Comparison of ENCODE assay signal across 15 cellular contexts in the genomic region with DNA sequence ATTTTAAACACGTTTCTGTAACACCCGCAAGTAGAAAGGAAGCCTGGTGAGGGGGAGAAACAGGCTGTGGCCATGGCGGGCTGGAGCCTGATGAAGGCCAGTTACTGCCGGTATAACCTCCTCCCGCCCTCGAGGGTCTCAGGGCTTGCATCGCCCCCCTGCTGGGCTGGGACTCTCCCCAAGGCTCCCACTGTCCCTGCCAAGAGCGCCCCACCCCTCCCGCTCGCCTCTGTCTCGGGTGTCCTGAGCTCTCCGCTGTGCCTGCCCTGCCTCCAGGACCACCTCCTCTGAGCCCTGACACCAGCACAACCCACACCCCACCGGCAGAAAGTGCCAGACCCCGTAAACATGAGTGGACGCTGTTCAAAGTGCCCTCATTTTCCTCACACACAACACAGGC. TPM values are rescaled to one million over a fixed set of nuclear protein-coding genes. Genes with fewer than 3 reads are reported as not detected.
A peak's percentile ranks its signal among the peaks of the same experiment; 100 is the strongest.
DNase-seq lines count a peak whose midpoint lies in the region; ATAC-seq and TF ChIP-seq lines count a peak whose summit lies in the region.
"Had no signal": no experiment of that assay in that cellular context is flagged by ENCODE, and none has a peak within 500 bp of the region (broad histone marks: within the 10 kb centered on the region; RNA-seq: fewer than 3 reads in every experiment).

No MANE protein-coding gene starts in this region.

- H3K4me1 ChIP-seq in CD8-positive, alpha-beta T cell (ENCODE audit: insufficient read depth, low read length), result peaks cover 24% of the 10 kb centered on the region
- no peaks in the 10 kb centered on the region for H3K4me1 ChIP-seq in endodermal cell (ENCODE audit: control insufficient read depth, insufficient read depth, low read length)
- H3K4me1 ChIP-seq in gastrocnemius medialis, result peaks cover 36 to 44% of the 10 kb centered on the region in 2 donors
- no peaks in the 10 kb centered on the region for H3K4me1 ChIP-seq in HAP-1
- peaks cover 22% of the 10 kb centered on the region for H3K4me1 ChIP-seq in prostate gland (replicated peaks)
- H3K4me1 ChIP-seq: A549 had no signal

- TF ChIP-seq POLR2A in gastrocnemius medialis (IDR thresholded peaks at IDR 0.05) (no peak), prostate gland (IDR thresholded peaks at IDR 0.05) (no peak)

- no peaks in the 10 kb centered on the region for H3K36me3 Mint-ChIP-seq in activated naive CD4-positive, alpha-beta T cell treated with anti-CD3 and anti-CD28 coated beads, Interleukin-2, amount 50 U/mL, for 24 hours
- H3K36me3 Mint-ChIP-seq in activated naive CD4-positive, alpha-beta T cell treated with anti-CD3 and anti-CD28 coated beads, Interleukin-2, amount 10 ng/mL, durations not matched to agents 7 days and 5 days, result peaks cover 62% of the 10 kb centered on the region
- peaks cover 79% of the 10 kb centered on the region for H3K36me3 Mint-ChIP-seq in CD8-positive, alpha-beta T cell
- peaks cover 24% of the 10 kb centered on the region for H3K36me3 Mint-ChIP-seq in endodermal cell (ENCODE audit: low read depth)

- no peak for ATAC-seq in CD8-positive, alpha-beta T cell
- no peak for ATAC-seq in gastrocnemius medialis
- ATAC-seq: A549 had no signal

- no peaks in the 10 kb centered on the region for H3K9me3 ChIP-seq in CD8-positive, alpha-beta T cell (ENCODE audit: low read length)
- no peaks in the 10 kb centered on the region for H3K9me3 ChIP-seq in endodermal cell (ENCODE audit: control insufficient read depth, low read length)
- H3K9me3 ChIP-seq in gastrocnemius medialis, result no peaks in the 10 kb centered on the region
- H3K9me3 ChIP-seq in HAP-1, result no peaks in the 10 kb centered on the region
- no peaks in the 10 kb centered on the region for H3K9me3 ChIP-seq in prostate gland
- H3K9me3 ChIP-seq: A549 had no signal

- DNase-seq in activated naive CD4-positive, alpha-beta T cell treated with anti-CD3 and anti-CD28 coated beads, Interleukin-2, amount 10 ng/mL, durations not matched to agents 7 days and 5 days, result no peak
- no peak for DNase-seq in CD8-positive, alpha-beta T cell
- DNase-seq in endodermal cell, result no peak
- DNase-seq in gastrocnemius medialis, result no peak
- DNase-seq in HAP-1 (ENCODE audit: low spot score in 2 of 2), result no peak
- no peak for DNase-seq in prostate gland (ENCODE audit: low spot score)
- DNase-seq: AML-193; CD4-positive, CD25-positive, alpha-beta regulatory T cell; NCI-H1417 treated with DMSO at 0.1 percent for 48 hours; NCI-H2029; NCI-H2171 treated with DMSO at 0.1 percent for 48 hours; NCI-H510A; NCI-H82 had no signal

- no peaks in the 10 kb centered on the region for H3K9me3 Mint-ChIP-seq in activated naive CD4-positive, alpha-beta T cell treated with anti-CD3 and anti-CD28 coated beads, Interleukin-2, amount 50 U/mL, for 24 hours
- no peaks in the 10 kb centered on the region for H3K9me3 Mint-ChIP-seq in activated naive CD4-positive, alpha-beta T cell treated with anti-CD3 and anti-CD28 coated beads, Interleukin-2, amount 10 ng/mL, durations not matched to agents 7 days and 5 days
- no peaks in the 10 kb centered on the region for H3K9me3 Mint-ChIP-seq in CD8-positive, alpha-beta T cell
- no peaks in the 10 kb centered on the region for H3K9me3 Mint-ChIP-seq in endodermal cell

- H3K9ac ChIP-seq in endodermal cell (ENCODE audit: extremely low read depth, low read length, poor library complexity, severe bottlenecking), result no peak overlapping the region

- H3K27me3 ChIP-seq in CD8-positive, alpha-beta T cell (ENCODE audit: insufficient read depth, low read length), result no peaks in the 10 kb centered on the region
- H3K27me3 ChIP-seq in endodermal cell (ENCODE audit: control insufficient read depth, insufficient read depth, low read length, poor library complexity, severe bottlenecking) (no peaks in the 10 kb centered on the region), gastrocnemius medialis (no peaks in the 10 kb centered on the region), HAP-1 (ENCODE audit: low read depth) (no peaks in the 10 kb centered on the region), prostate gland (replicated peaks; ENCODE audit: insufficient read depth) (no peaks in the 10 kb centered on the region)

- no peak for TF ChIP-seq CTCF in CD8-positive, alpha-beta T cell (IDR thresholded peaks at IDR 0.05)
- TF ChIP-seq CTCF in endodermal cell (conservative IDR thresholded peaks at IDR 0.05) (no peak), gastrocnemius medialis (IDR thresholded peaks at IDR 0.05 in 4 of 5, conservative IDR thresholded peaks at IDR 0.05 in 1 of 5) (no peak), prostate gland (IDR thresholded peaks at IDR 0.05) (no peak)

- CTCF ChIA-PET in activated naive CD4-positive, alpha-beta T cell treated with anti-CD3 and anti-CD28 coated beads, Interleukin-2, amount 10 ng/mL, durations not matched to agents 7 days and 5 days (lab: Charles Lee), result no interaction called here
- CTCF ChIA-PET in CD8-positive, alpha-beta T cell (lab: Charles Lee), result interaction anchor here (0.5 kb wide), 1 partner anchor 589 kb away, joined by 3 read pairs; no protein-coding TSS in a partner anchor

- peak overlapping the region; percentile 65 for H3K27ac Mint-ChIP-seq in activated naive CD4-positive, alpha-beta T cell treated with anti-CD3 and anti-CD28 coated beads, Interleukin-2, amount 50 U/mL, for 24 hours
- H3K27ac Mint-ChIP-seq in activated naive CD4-positive, alpha-beta T cell treated with anti-CD3 and anti-CD28 coated beads, Interleukin-2, amount 10 ng/mL, durations not matched to agents 7 days and 5 days, result no peak overlapping the region
- H3K27ac Mint-ChIP-seq in CD8-positive, alpha-beta T cell, result peak overlapping the region; percentile 62
- peak overlapping the region; percentile 19 for H3K27ac Mint-ChIP-seq in endodermal cell
- H3K27ac Mint-ChIP-seq: CD4-positive, CD25-positive, alpha-beta regulatory T cell had no signal

- peaks cover 43% of the 10 kb centered on the region for H3K36me3 ChIP-seq in CD8-positive, alpha-beta T cell (ENCODE audit: insufficient read depth, low read length)
- H3K36me3 ChIP-seq in endodermal cell (ENCODE audit: control insufficient read depth, insufficient read depth, low read length), result no peaks in the 10 kb centered on the region
- H3K36me3 ChIP-seq in gastrocnemius medialis, result peaks cover 0 to 19% of the 10 kb centered on the region in 2 donors
- no peaks in the 10 kb centered on the region for H3K36me3 ChIP-seq in HAP-1 (replicated peaks)
- peaks cover 0 to 8% of the 10 kb centered on the region in 2 donors for H3K36me3 ChIP-seq in prostate gland

- no peak overlapping the region for H3K4me3 Mint-ChIP-seq in activated naive CD4-positive, alpha-beta T cell treated with anti-CD3 and anti-CD28 coated beads, Interleukin-2, amount 50 U/mL, for 24 hours
- no peak overlapping the region for H3K4me3 Mint-ChIP-seq in activated naive CD4-positive, alpha-beta T cell treated with anti-CD3 and anti-CD28 coated beads, Interleukin-2, amount 10 ng/mL, durations not matched to agents 7 days and 5 days
- H3K4me3 Mint-ChIP-seq in CD8-positive, alpha-beta T cell, result no peak overlapping the region
- H3K4me3 Mint-ChIP-seq in endodermal cell, result no peak overlapping the region
- H3K4me3 Mint-ChIP-seq: CD4-positive, CD25-positive, alpha-beta regulatory T cell had no signal

- no peaks in the 10 kb centered on the region for H3K27me3 Mint-ChIP-seq in activated naive CD4-positive, alpha-beta T cell treated with anti-CD3 and anti-CD28 coated beads, Interleukin-2, amount 50 U/mL, for 24 hours
- no peaks in the 10 kb centered on the region for H3K27me3 Mint-ChIP-seq in activated naive CD4-positive, alpha-beta T cell treated with anti-CD3 and anti-CD28 coated beads, Interleukin-2, amount 10 ng/mL, durations not matched to agents 7 days and 5 days
- no peaks in the 10 kb centered on the region for H3K27me3 Mint-ChIP-seq in CD8-positive, alpha-beta T cell (ENCODE audit: low read depth)
- no peaks in the 10 kb centered on the region for H3K27me3 Mint-ChIP-seq in endodermal cell (ENCODE audit: insufficient read depth)
- H3K27me3 Mint-ChIP-seq: CD4-positive, CD25-positive, alpha-beta regulatory T cell had no signal

- intact Hi-C loops in CD8-positive, alpha-beta T cell (cut with DNase I, micrococcal nuclease), result no loop called here
- intact Hi-C loops in gastrocnemius medialis (cut with DNase I; ENCODE audit: low total_unique reads), result no loop called here
- intact Hi-C loops in prostate gland (cut with DNase I), result no loop called here

- H3K4me1 Mint-ChIP-seq in activated naive CD4-positive, alpha-beta T cell treated with anti-CD3 and anti-CD28 coated beads, Interleukin-2, amount 50 U/mL, for 24 hours, result peaks cover 48% of the 10 kb centered on the region
- H3K4me1 Mint-ChIP-seq in activated naive CD4-positive, alpha-beta T cell treated with anti-CD3 and anti-CD28 coated beads, Interleukin-2, amount 10 ng/mL, durations not matched to agents 7 days and 5 days, result peaks cover 7% of the 10 kb centered on the region
- H3K4me1 Mint-ChIP-seq in CD8-positive, alpha-beta T cell (ENCODE audit: low read depth), result peaks cover 39% of the 10 kb centered on the region
- H3K4me1 Mint-ChIP-seq in endodermal cell, result no peaks in the 10 kb centered on the region

- 92 to 97% methylated on average over 6 to 15 of the region's 15 CpGs for WGBS in endodermal cell (ENCODE audit: insufficient coverage in 1 of 2, insufficient read length in 1 of 2), 2 experiments
- WGBS in prostate gland, result 81% methylated on average over 15 of the region's 15 CpGs

- POLR2A ChIA-PET in CD8-positive, alpha-beta T cell (lab: Charles Lee), result no interaction called here

- no peak overlapping the region for H3K27ac ChIP-seq in CD8-positive, alpha-beta T cell (ENCODE audit: low read depth, low read length)
- H3K27ac ChIP-seq in endodermal cell (ENCODE audit: low read depth, low read length) (no peak overlapping the region), gastrocnemius medialis (peak overlapping the region in 3 of 4 donors; percentile 25 to 87 (median 57)), prostate gland (no peak overlapping the region)
- H3K27ac ChIP-seq: A549 had no signal

- in situ Hi-C loops in gastrocnemius medialis (cut with MboI; ENCODE audit: low sequenced_read_pairs in 4 of 4) (no loop called here), HAP-1 (cut with MboI; ENCODE audit: low sequenced_read_pairs) (no loop called here)

- no peak overlapping the region for H3K4me3 ChIP-seq in CD8-positive, alpha-beta T cell (ENCODE audit: low read depth, low read length)
- H3K4me3 ChIP-seq in endodermal cell (ENCODE audit: low read length), result no peak overlapping the region
- H3K4me3 ChIP-seq in gastrocnemius medialis, result no peak overlapping the region
- no peak overlapping the region for H3K4me3 ChIP-seq in HAP-1
- H3K4me3 ChIP-seq in prostate gland, result no peak overlapping the region
- H3K4me3 ChIP-seq: A549 had no signal

RNA-seq across cellular contexts. Expression of a gene that starts 18.7 kb away (rescaled TPM):
- total RNA-seq in CD8-positive, alpha-beta T cell, result 1 to 10 TPM; 6.8 to 7.3 TPM
- total RNA-seq in endodermal cell, result not detected
- polyA plus RNA-seq in endodermal cell (2013, experiment 1 of 2), result 0.32 TPM
- polyA plus RNA-seq in endodermal cell (2013, experiment 2 of 2), result 0.66 TPM
- total RNA-seq in gastrocnemius medialis, result 10 to 100 TPM; 14.7 to 27.7 (median 22.1) TPM
- total RNA-seq in prostate gland, result 10 to 100 TPM; 20.7 to 33.9 TPM
- polyA plus RNA-seq: A549 had no signal

RNA-seq across cellular contexts. Expression of a gene that starts 59.0 kb away (rescaled TPM):
- 10 to 100 TPM; 23.0 to 23.6 TPM for total RNA-seq in CD8-positive, alpha-beta T cell
- total RNA-seq in endodermal cell, result 10 to 100 TPM; 85.0 to 91.7 TPM
- polyA plus RNA-seq in endodermal cell (2013, experiment 1 of 2), result 41.8 TPM
- polyA plus RNA-seq in endodermal cell (2013, experiment 2 of 2), result 36.9 TPM
- 10 to 100 TPM in 2 of 4 donors, 1 to 10 TPM in 2; 2.9 to 11.2 (median 9.8) TPM for total RNA-seq in gastrocnemius medialis
- 10 to 100 TPM; 35.1 to 53.5 TPM for total RNA-seq in prostate gland

RNA-seq across cellular contexts. Expression of a gene that starts 59.7 kb away (rescaled TPM):
- total RNA-seq in CD8-positive, alpha-beta T cell, result 1 to 10 TPM; 5.6 to 7.5 TPM
- total RNA-seq in endodermal cell (10 to 100 TPM; 43.0 to 58.9 TPM), gastrocnemius medialis (1 to 10 TPM; 3.4 to 5.2 (median 4.8) TPM), prostate gland (10 to 100 TPM; 30.1 to 41.9 TPM)
- polyA plus RNA-seq in endodermal cell (2013, experiment 1 of 2), result 44.2 TPM
- 38.1 TPM for polyA plus RNA-seq in endodermal cell (2013, experiment 2 of 2)

Comparison
In these comparisons a context has a peak if more than half of its experiments do, and no peak if none do; other contexts are left out.
1. H3K27ac ChIP-seq: peak in gastrocnemius medialis (3 of 4); none in CD8-positive, alpha-beta T cell (single experiment), endodermal cell (single experiment) and prostate gland (0 of 2).
2. RNA of a gene that starts 18.7 kb away (total RNA-seq): 20.7 to 33.9 TPM in prostate gland, 14.7 to 27.7 TPM in gastrocnemius medialis and 6.8 to 7.3 TPM in CD8-positive, alpha-beta T cell; not detected in endodermal cell; every median in the first group is over 4 times any median in the second.